ENCODE assay signal across 9 cellular contexts in the genomic region with DNA sequence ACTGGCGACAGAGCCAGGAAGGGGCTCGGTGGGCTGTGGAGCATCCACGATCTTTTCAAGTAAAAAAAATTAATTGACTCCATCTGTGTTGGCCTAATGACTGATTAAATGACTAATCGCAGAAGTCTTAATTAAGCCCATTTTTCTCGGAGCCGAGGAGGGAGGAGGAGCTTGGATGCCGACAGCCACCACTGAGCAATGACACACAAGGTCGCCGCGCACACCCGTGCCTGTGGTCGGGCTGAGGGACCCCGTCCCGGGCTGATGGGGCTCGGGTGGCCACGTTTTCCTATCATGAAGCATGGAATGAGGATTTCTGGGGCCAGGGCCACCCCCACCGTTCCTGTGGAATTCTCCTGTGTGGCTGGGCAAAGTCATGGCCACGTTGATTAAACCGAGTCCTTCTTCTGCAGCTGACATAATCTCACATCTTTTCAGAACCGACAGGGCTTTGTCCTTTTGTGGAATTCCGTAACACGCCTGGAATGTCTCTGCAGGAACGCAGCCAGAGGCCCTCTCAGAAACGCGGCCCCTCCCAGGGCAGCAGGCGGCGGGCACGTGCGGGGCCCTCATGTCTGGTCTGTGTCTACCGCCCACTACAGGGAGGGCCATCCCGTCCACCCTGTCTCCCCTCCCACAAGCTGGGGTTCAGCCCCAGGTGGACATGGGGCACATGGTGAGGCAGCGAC.
A peak's percentile ranks its signal among the peaks of the same experiment; 100 is the strongest.
DNase-seq lines count a peak whose midpoint lies in the region; ATAC-seq and TF ChIP-seq lines count a peak whose summit lies in the region.
"Had no signal": no experiment of that assay in that cellular context is flagged by ENCODE, and none has a peak within 500 bp of the region (broad histone marks: within the 10 kb centered on the region; RNA-seq: fewer than 3 reads in every experiment).

No MANE protein-coding gene starts in this region.

- no peaks in the 10 kb centered on the region for H3K27me3 ChIP-seq in GM23338 (ENCODE audit: insufficient read depth)

- peaks cover 15% of the 10 kb centered on the region for H3K9me3 Mint-ChIP-seq in GM23338

- no peaks in the 10 kb centered on the region; the same call in 2 of the 3 replicates for H3K4me1 Mint-ChIP-seq in GM23338

- no peaks in the 10 kb centered on the region for H3K9me2 ChIP-seq in GM23338 (ENCODE audit: insufficient read depth)

- H3K27ac Mint-ChIP-seq in GM23338: no peak overlapping the region

- in situ Hi-C loops in astrocyte of the cerebellum (cut with HindIII; ENCODE audit: low sequenced_read_pairs): no loop called here

- H3K4me3 Mint-ChIP-seq in GM23338: no peak overlapping the region; the same call in 2 of the 3 replicates

- TF ChIP-seq CTCF in AG09319 (IDR thresholded peaks at IDR 0.05; ENCODE audit: low read depth, low read length): peak; percentile 14
- peak; percentile 13 for TF ChIP-seq CTCF in astrocyte of the cerebellum (IDR thresholded peaks at IDR 0.05; ENCODE audit: low read depth, low read length, missing control alignments)
- no peak for TF ChIP-seq CTCF in GM23338 (conservative IDR thresholded peaks at IDR 0.05; ENCODE audit: low read depth in 2 of 2)

- ATAC-seq in left ventricle myocardium superior: peak; percentile 76
- no peak for ATAC-seq in GM18502 (IDR thresholded peaks at IDR 0.05; ENCODE audit: poor library complexity, unreplicated experiment)
- ATAC-seq in GM23338: no peak

- H3K27ac ChIP-seq in GM23338 (ENCODE audit: low read depth): no peak overlapping the region

- intact Hi-C loops in left ventricle myocardium superior (cut with micrococcal nuclease): no loop called here

- H2AFZ ChIP-seq in GM23338: no peak overlapping the region

- H3K36me3 ChIP-seq in GM23338 (ENCODE audit: insufficient read depth): no peaks in the 10 kb centered on the region

- H3K4me2 ChIP-seq in GM23338: no peak overlapping the region

- H3F3A ChIP-seq in GM23338 (replicated peaks; ENCODE audit: low read depth): no peaks in the 10 kb centered on the region; the same call in 1 of the 2 replicates

- H3K4me3 ChIP-seq in astrocyte of the cerebellum (ENCODE audit: low read depth, low read length) (no peak overlapping the region), GM23338 (no peak overlapping the region)

- H3K79me2 ChIP-seq in GM23338 (replicated peaks; ENCODE audit: insufficient read depth): no peaks in the 10 kb centered on the region

- H3K36me3 Mint-ChIP-seq in GM23338 (ENCODE audit: low read depth): peaks cover 8% of the 10 kb centered on the region; the same call in 1 of the 3 replicates

- H3K4me1 ChIP-seq in GM23338 (ENCODE audit: insufficient read depth): no peaks in the 10 kb centered on the region

- peaks cover 8% of the 10 kb centered on the region for H3K27me3 Mint-ChIP-seq in GM23338 (ENCODE audit: insufficient read depth, low read depth, poor library complexity)

- DNase-seq in AG09319 (ENCODE audit: extremely low read depth, low read depth) (peak; percentile 64), astrocyte of the cerebellum (ENCODE audit: low read depth) (peak; percentile 75), left ventricle myocardium superior (peak; percentile 75), retina (peak; percentile 76), HPDE6-E6E7 (ENCODE audit: extremely low spot score) (no peak), GF-D8 (lab: John Stamatoyannopoulos, UW) (no peak), GM23338 (ENCODE audit: low spot score) (no peak)
- DNase-seq: NCI-H1092 treated with DMSO at 0.1 percent for 48 hours had no signal

- H4K20me1 ChIP-seq in GM23338 (replicated peaks; ENCODE audit: insufficient read depth): no peaks in the 10 kb centered on the region

TF ChIP-seq in GM23338, 12 proteins besides CTCF, POLR2A, EP300 and RAD21 (continues in another document):
- TF ChIP-seq POLR2AphosphoS5 (IDR thresholded peaks at IDR 0.05; ENCODE audit: low read depth) (no peak), EZH2 (IDR thresholded peaks at IDR 0.05; ENCODE audit: low read depth, unreplicated experiment) (no peak), ZNF114 (CRISPR knock-in tag; IDR thresholded peaks at IDR 0.05) (no peak), CREB1 (CRISPR knock-in tag; IDR thresholded peaks at IDR 0.05; ENCODE audit: low read depth) (no peak), STAT1 (IDR thresholded peaks at IDR 0.05; ENCODE audit: unreplicated experiment) (no peak), EZH2phosphoT487 (IDR thresholded peaks at IDR 0.05; ENCODE audit: unreplicated experiment) (no peak), NANOG (IDR thresholded peaks at IDR 0.05; ENCODE audit: borderline replicate concordance) (no peak), JUNB (IDR thresholded peaks at IDR 0.05; ENCODE audit: unreplicated experiment) (no peak)
- TF ChIP-seq, protein P1, sequence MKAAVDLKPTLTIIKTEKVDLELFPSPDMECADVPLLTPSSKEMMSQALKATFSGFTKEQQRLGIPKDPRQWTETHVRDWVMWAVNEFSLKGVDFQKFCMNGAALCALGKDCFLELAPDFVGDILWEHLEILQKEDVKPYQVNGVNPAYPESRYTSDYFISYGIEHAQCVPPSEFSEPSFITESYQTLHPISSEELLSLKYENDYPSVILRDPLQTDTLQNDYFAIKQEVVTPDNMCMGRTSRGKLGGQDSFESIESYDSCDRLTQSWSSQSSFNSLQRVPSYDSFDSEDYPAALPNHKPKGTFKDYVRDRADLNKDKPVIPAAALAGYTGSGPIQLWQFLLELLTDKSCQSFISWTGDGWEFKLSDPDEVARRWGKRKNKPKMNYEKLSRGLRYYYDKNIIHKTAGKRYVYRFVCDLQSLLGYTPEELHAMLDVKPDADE (IDR thresholded peaks at IDR 0.05): no peak
- TF ChIP-seq, protein P2, sequence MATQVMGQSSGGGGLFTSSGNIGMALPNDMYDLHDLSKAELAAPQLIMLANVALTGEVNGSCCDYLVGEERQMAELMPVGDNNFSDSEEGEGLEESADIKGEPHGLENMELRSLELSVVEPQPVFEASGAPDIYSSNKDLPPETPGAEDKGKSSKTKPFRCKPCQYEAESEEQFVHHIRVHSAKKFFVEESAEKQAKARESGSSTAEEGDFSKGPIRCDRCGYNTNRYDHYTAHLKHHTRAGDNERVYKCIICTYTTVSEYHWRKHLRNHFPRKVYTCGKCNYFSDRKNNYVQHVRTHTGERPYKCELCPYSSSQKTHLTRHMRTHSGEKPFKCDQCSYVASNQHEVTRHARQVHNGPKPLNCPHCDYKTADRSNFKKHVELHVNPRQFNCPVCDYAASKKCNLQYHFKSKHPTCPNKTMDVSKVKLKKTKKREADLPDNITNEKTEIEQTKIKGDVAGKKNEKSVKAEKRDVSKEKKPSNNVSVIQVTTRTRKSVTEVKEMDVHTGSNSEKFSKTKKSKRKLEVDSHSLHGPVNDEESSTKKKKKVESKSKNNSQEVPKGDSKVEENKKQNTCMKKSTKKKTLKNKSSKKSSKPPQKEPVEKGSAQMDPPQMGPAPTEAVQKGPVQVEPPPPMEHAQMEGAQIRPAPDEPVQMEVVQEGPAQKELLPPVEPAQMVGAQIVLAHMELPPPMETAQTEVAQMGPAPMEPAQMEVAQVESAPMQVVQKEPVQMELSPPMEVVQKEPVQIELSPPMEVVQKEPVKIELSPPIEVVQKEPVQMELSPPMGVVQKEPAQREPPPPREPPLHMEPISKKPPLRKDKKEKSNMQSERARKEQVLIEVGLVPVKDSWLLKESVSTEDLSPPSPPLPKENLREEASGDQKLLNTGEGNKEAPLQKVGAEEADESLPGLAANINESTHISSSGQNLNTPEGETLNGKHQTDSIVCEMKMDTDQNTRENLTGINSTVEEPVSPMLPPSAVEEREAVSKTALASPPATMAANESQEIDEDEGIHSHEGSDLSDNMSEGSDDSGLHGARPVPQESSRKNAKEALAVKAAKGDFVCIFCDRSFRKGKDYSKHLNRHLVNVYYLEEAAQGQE (IDR thresholded peaks at IDR 0.05; ENCODE audit: unreplicated experiment): no peak

Comparison
In these comparisons a context has a peak if more than half of its experiments do, and no peak if none do; other contexts are left out.
1. DNase-seq: peak in AG09319 (single experiment), astrocyte of the cerebellum (single experiment), left ventricle myocardium superior (single experiment) and retina (single experiment); none in HPDE6-E6E7 (single experiment), GF-D8 (single experiment) and GM23338 (single experiment).
2. CTCF ChIP-seq: peak in AG09319 (single experiment) and astrocyte of the cerebellum (single experiment); none in GM23338 (0 of 2).